Comparison of ENCODE assay signal across 11 cellular contexts in genomic region chr2:69918391-69918790, GRCh38. TPM values are rescaled to one million over a fixed set of nuclear protein-coding genes. Genes with fewer than 3 reads are reported as not detected.
DNase-seq lines count a peak whose midpoint lies in the region; ATAC-seq and TF ChIP-seq lines count a peak whose summit lies in the region.
"Had no signal": no experiment of that assay in that cellular context is flagged by ENCODE, and none has a peak within 500 bp of the region (broad histone marks: within the 10 kb centered on the region; RNA-seq: fewer than 3 reads in every experiment).

No MANE protein-coding gene starts in this region.

- TF ChIP-seq CTCF in Peyer's patch (IDR thresholded peaks at IDR 0.05) = no peak

- H3K9me2 ChIP-seq in Karpas-422 (replicated peaks; ENCODE audit: insufficient read depth, low read length) = no peaks in the 10 kb centered on the region

- H3K27me3 ChIP-seq in Karpas-422 (ENCODE audit: low read length) (no peaks in the 10 kb centered on the region), SJSA1 (replicated peaks) (no peaks in the 10 kb centered on the region), subcutaneous abdominal adipose tissue (ENCODE audit: control insufficient read depth in 5 of 5, insufficient read depth in 4 of 5, low read length in 5 of 5) (no peaks in the 10 kb centered on the region), Peyer's patch (no peaks in the 10 kb centered on the region)

- H3K36me3 ChIP-seq in Karpas-422 (ENCODE audit: insufficient read depth, low read length) (peaks cover 34% of the 10 kb centered on the region; the same call in 1 of the 2 replicates), SJSA1 (peaks cover 3% of the 10 kb centered on the region; the same call in 1 of the 2 replicates), subcutaneous abdominal adipose tissue (ENCODE audit: control insufficient read depth in 5 of 5, insufficient read depth in 5 of 5, low read length in 5 of 5) (peaks cover 6 to 40% (median 12%) of the 10 kb centered on the region in 5 donors), Peyer's patch (peaks cover 0 to 59% (median 0%) of the 10 kb centered on the region in 3 donors)

- H3K9me3 ChIP-seq in Karpas-422 (ENCODE audit: low read length) (no peaks in the 10 kb centered on the region), SJSA1 (replicated peaks) (no peaks in the 10 kb centered on the region), subcutaneous abdominal adipose tissue (ENCODE audit: control insufficient read depth in 5 of 5, low read length in 5 of 5) (no peaks in the 10 kb centered on the region), Peyer's patch (no peaks in the 10 kb centered on the region)

- H3K27ac ChIP-seq in Karpas-422 (ENCODE audit: low read length) (peak overlapping the region; percentile 12; the same call in 1 of the 2 replicates), SJSA1 (peak overlapping the region; percentile 57), epithelial cell of prostate (peak overlapping the region; percentile 88), subcutaneous abdominal adipose tissue (ENCODE audit: low read depth, low read length) (peak overlapping the region; percentile 86), Peyer's patch (peak overlapping the region in 2 of 4 donors; percentile 54 to 59)

- no peaks in the 10 kb centered on the region for H4K20me1 ChIP-seq in Karpas-422 (ENCODE audit: insufficient read depth, low read depth, low read length)

- DNase-seq in Karpas-422 = peak; percentile 75
- no peak for DNase-seq in SJSA1 (ENCODE audit: low read depth in 1 of 2, low spot score in 2 of 2)
- no peak for DNase-seq in epithelial cell of prostate (ENCODE audit: low read depth, low spot score)
- no peak for DNase-seq in NCI-H187 treated with DMSO at 0.1 percent for 48 hours (lab: John Stamatoyannopoulos, UW)
- no peak for DNase-seq in Peyer's patch
- DNase-seq: activated naive CD8-positive, alpha-beta T cell treated with anti-CD3 and anti-CD28 coated beads, Interleukin-2, amount 10 ng/mL, durations not matched to agents 7 days and 5 days; DMS 273 treated with DMSO at 0.1 percent for 48 hours; NCI-H1436; NCI-H82 had no signal

- no peak for TF ChIP-seq POLR2A in Peyer's patch (IDR thresholded peaks at IDR 0.05)

- peaks cover 47% of the 10 kb centered on the region for H3K79me2 ChIP-seq in Karpas-422 (ENCODE audit: low read length)

- peaks cover 38% of the 10 kb centered on the region for H3K4me1 ChIP-seq in Karpas-422 (ENCODE audit: low read length)
- peaks cover 16% of the 10 kb centered on the region for H3K4me1 ChIP-seq in SJSA1 (replicated peaks)
- H3K4me1 ChIP-seq in subcutaneous abdominal adipose tissue (ENCODE audit: control insufficient read depth in 5 of 5, insufficient read depth in 5 of 5, low read length in 5 of 5) = peaks cover 4 to 37% (median 30%) of the 10 kb centered on the region in 5 donors
- peaks cover 0 to 10% (median 8%) of the 10 kb centered on the region in 4 donors for H3K4me1 ChIP-seq in Peyer's patch

- ATAC-seq in HG03280 (IDR thresholded peaks at IDR 0.05; ENCODE audit: unreplicated experiment) = no peak

- 0 out of 2 replicates have a peak overlapping the region, but pooled peaks have one; percentile 2 for H2AFZ ChIP-seq in Karpas-422 (ENCODE audit: low read length)

- H3K9ac ChIP-seq in Karpas-422 (ENCODE audit: low read length) = peak overlapping the region; percentile 2; the same call in 1 of the 2 replicates
- peak overlapping the region in 3 of 5 donors; percentile 28 to 45 (median 44) for H3K9ac ChIP-seq in subcutaneous abdominal adipose tissue (ENCODE audit: low read length in 5 of 5)

- H3K4me2 ChIP-seq in Karpas-422 (ENCODE audit: low read depth, low read length, poor library complexity, severe bottlenecking) = peak overlapping the region; percentile 88

- H3K4me3 ChIP-seq in Karpas-422 (ENCODE audit: low read length) (no peak overlapping the region), SJSA1 (no peak overlapping the region), subcutaneous abdominal adipose tissue (ENCODE audit: low read depth in 1 of 5, low read length in 5 of 5) (no peak overlapping the region), Peyer's patch (peak overlapping the region in 1 of 4 donors; percentile 83)

RNA-seq across cellular contexts. Expression of gene MXD1, which starts 3.5 kb away (rescaled TPM):
- 16.1 and 29.3 TPM in 2 replicates for total RNA-seq in Karpas-422 (2014; rRNA removed; shearing (Covaris generic); ENCODE audit: low replicate concordance)
- total RNA-seq in SJSA1 (2014; rRNA removed; shearing (Covaris generic)) = 3.1 and 4.0 TPM in 2 replicates
- total RNA-seq in Peyer's patch = 10 to 100 TPM; 18.2 to 83.7 (median 74.4) TPM

RNA-seq across cellular contexts. Expression of gene SNRNP27, which starts 24.6 kb away (rescaled TPM):
- total RNA-seq in Karpas-422 (2014; rRNA removed; shearing (Covaris generic); ENCODE audit: low replicate concordance) = 80.0 and 87.6 TPM in 2 replicates
- total RNA-seq in SJSA1 (2014; rRNA removed; shearing (Covaris generic)) = 130 and 195 TPM in 2 replicates
- 10 to 100 TPM; 35.4 to 99.0 (median 53.7) TPM for total RNA-seq in Peyer's patch

RNA-seq across cellular contexts. Expression of gene ASPRV1, which starts 43.0 kb away (rescaled TPM):
- total RNA-seq in Karpas-422 (2014; rRNA removed; shearing (Covaris generic); ENCODE audit: low replicate concordance) = 0.71 and 1.3 TPM in 2 replicates
- total RNA-seq in SJSA1 (2014; rRNA removed; shearing (Covaris generic)) = 0.08 TPM in 1 of 2 replicates, not detected in the other
- total RNA-seq in Peyer's patch = 1 to 10 TPM; 1.6 to 4.1 (median 2.9) TPM
